In genomic region chr4:113436360-113436759, GRCh38 we compare ENCODE assay signal across 8 cellular contexts.
A peak's percentile ranks its signal among the peaks of the same experiment; 100 is the strongest.
DNase-seq lines count a peak whose midpoint lies in the region; ATAC-seq and TF ChIP-seq lines count a peak whose summit lies in the region.
"Had no signal": no experiment of that assay in that cellular context is flagged by ENCODE, and none has a peak within 500 bp of the region (broad histone marks: within the 10 kb centered on the region; RNA-seq: fewer than 3 reads in every experiment).

No MANE protein-coding gene starts in this region.

- H3K4me1 ChIP-seq in adipocyte (ENCODE audit: control insufficient read depth, insufficient read depth, low read length) (peaks cover 57% of the 10 kb centered on the region), thoracic aorta (ENCODE audit: control insufficient read depth in 1 of 2, low read depth in 2 of 2) (peaks cover 22 to 65% of the 10 kb centered on the region in 2 donors)

- peak overlapping the region; percentile 65 for H3K9ac ChIP-seq in adipocyte (ENCODE audit: low read length)

- H3K36me3 ChIP-seq in adipocyte (ENCODE audit: control insufficient read depth, insufficient read depth, low read length, severe bottlenecking) (no peaks in the 10 kb centered on the region), thoracic aorta (no peaks in the 10 kb centered on the region)

- DNase-seq in Kasumi-1 (lab: John Stamatoyannopoulos, UW) (peak; percentile 22 to 31), adipocyte (ENCODE audit: low read depth) (peak; percentile 66), iris pigment epithelial cell (ENCODE audit: low read depth) (peak; percentile 86), thoracic aorta (ENCODE audit: low spot score) (no peak), NCI-H774 (lab: John Stamatoyannopoulos, UW) (no peak), cerebellar cortex (ENCODE audit: low spot score) (no peak), NCI-H187 treated with DMSO at 0.1 percent for 48 hours (lab: John Stamatoyannopoulos, UW) (no peak)
- DNase-seq: activated B cell treated with CpG ODN at 0.5 μM for 24 hours had no signal

- ATAC-seq in thoracic aorta (ENCODE audit: insufficient number of reproducible peaks, low FRiP score, low read depth): no peak

- H3K9me3 ChIP-seq in adipocyte (ENCODE audit: control insufficient read depth, low read length) (no peaks in the 10 kb centered on the region), thoracic aorta (no peaks in the 10 kb centered on the region)

- H3K27ac ChIP-seq in thoracic aorta: peak overlapping the region; percentile 40 to 69

- TF ChIP-seq CTCF in thoracic aorta (IDR thresholded peaks at IDR 0.05): no peak

- no peaks in the 10 kb centered on the region for H3K27me3 ChIP-seq in adipocyte (replicated peaks; ENCODE audit: control insufficient read depth, insufficient read depth, low read length)
- no peaks in the 10 kb centered on the region for H3K27me3 ChIP-seq in thoracic aorta (replicated peaks; ENCODE audit: insufficient read depth)

- H3K4me3 ChIP-seq in adipocyte (ENCODE audit: low read length): peak overlapping the region; percentile 33
- H3K4me3 ChIP-seq in thoracic aorta: peak overlapping the region; percentile 49

Comparison
In these comparisons a context has a peak if more than half of its experiments do, and no peak if none do; other contexts are left out.
1. DNase-seq: peak in Kasumi-1 (2 of 2), adipocyte (single experiment) and iris pigment epithelial cell (single experiment); none in thoracic aorta (single experiment), NCI-H774 (single experiment), cerebellar cortex (single experiment) and NCI-H187 treated with DMSO at 0.1 percent for 48 hours (single experiment).